Comparison of ENCODE assay signal across 2 cellular contexts in genomic region chr4:6909970-6910339, GRCh38.
TF ChIP-seq lines count a peak whose summit lies in the region.

No MANE protein-coding gene starts in this region.

TF ChIP-seq in GM12878, 131 proteins besides CTCF, POLR2A, EP300 and RAD21:
- TF ChIP-seq CREB1 (IDR thresholded peaks at IDR 0.05; ENCODE audit: low read depth) = no peak
- TF ChIP-seq BACH1 (IDR thresholded peaks at IDR 0.05; ENCODE audit: borderline replicate concordance) = peak; percentile 5; the same call in 1 of the 2 replicates
- TF ChIP-seq SMARCA5 (IDR thresholded peaks at IDR 0.05) = peak; percentile 33; the same call in 1 of the 2 replicates
- peak in 1 of 2 experiments; percentile 9; a peak in 1 of 4 replicates for TF ChIP-seq BHLHE40 (IDR thresholded peaks at IDR 0.05; ENCODE audit: borderline replicate concordance in 1 of 2, low read depth in 2 of 2, low read length in 1 of 2)
- TF ChIP-seq, protein P1, sequence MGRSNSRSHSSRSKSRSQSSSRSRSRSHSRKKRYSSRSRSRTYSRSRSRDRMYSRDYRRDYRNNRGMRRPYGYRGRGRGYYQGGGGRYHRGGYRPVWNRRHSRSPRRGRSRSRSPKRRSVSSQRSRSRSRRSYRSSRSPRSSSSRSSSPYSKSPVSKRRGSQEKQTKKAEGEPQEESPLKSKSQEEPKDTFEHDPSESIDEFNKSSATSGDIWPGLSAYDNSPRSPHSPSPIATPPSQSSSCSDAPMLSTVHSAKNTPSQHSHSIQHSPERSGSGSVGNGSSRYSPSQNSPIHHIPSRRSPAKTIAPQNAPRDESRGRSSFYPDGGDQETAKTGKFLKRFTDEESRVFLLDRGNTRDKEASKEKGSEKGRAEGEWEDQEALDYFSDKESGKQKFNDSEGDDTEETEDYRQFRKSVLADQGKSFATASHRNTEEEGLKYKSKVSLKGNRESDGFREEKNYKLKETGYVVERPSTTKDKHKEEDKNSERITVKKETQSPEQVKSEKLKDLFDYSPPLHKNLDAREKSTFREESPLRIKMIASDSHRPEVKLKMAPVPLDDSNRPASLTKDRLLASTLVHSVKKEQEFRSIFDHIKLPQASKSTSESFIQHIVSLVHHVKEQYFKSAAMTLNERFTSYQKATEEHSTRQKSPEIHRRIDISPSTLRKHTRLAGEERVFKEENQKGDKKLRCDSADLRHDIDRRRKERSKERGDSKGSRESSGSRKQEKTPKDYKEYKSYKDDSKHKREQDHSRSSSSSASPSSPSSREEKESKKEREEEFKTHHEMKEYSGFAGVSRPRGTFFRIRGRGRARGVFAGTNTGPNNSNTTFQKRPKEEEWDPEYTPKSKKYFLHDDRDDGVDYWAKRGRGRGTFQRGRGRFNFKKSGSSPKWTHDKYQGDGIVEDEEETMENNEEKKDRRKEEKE (IDR thresholded peaks at IDR 0.05) = peak; percentile 35; the same call in 1 of the 2 replicates
- TF ChIP-seq, protein P2, sequence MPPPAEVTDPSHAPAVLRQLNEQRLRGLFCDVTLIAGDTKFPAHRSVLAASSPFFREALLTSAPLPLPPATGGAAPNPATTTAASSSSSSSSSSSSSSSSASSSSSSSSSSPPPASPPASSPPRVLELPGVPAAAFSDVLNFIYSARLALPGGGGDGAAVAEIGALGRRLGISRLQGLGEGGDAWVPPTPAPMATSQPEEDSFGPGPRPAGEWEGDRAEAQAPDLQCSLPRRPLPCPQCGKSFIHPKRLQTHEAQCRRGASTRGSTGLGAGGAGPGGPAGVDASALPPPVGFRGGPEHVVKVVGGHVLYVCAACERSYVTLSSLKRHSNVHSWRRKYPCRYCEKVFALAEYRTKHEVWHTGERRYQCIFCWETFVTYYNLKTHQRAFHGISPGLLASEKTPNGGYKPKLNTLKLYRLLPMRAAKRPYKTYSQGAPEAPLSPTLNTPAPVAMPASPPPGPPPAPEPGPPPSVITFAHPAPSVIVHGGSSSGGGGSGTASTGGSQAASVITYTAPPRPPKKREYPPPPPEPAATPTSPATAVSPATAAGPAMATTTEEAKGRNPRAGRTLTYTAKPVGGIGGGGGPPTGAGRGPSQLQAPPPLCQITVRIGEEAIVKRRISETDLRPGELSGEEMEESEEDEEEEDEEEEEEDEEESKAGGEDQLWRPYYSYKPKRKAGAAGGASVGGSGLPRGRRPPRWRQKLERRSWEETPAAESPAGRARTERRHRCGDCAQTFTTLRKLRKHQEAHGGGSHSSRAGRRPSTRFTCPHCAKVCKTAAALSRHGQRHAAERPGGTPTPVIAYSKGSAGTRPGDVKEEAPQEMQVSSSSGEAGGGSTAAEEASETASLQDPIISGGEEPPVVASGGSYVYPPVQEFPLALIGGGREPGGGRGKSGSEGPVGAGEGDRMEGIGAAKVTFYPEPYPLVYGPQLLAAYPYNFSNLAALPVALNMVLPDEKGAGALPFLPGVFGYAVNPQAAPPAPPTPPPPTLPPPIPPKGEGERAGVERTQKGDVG (CRISPR knock-in tag; IDR thresholded peaks at IDR 0.05) = no peak
- peak in 1 of 2 experiments; percentile 54; a peak in 1 of 3 replicates for TF ChIP-seq EGR1 (IDR thresholded peaks at IDR 0.05; ENCODE audit: borderline replicate concordance in 1 of 2, low read depth in 2 of 2, low read length in 2 of 2)
- no peak for TF ChIP-seq IKZF1 (conservative IDR thresholded peaks at IDR 0.05)
- TF ChIP-seq WRNIP1 (IDR thresholded peaks at IDR 0.05; ENCODE audit: borderline replicate concordance, low read depth, low read length) = no peak
- TF ChIP-seq TARDBP (IDR thresholded peaks at IDR 0.05; ENCODE audit: borderline replicate concordance) = no peak

TF ChIP-seq in HepG2, 621 proteins besides CTCF, POLR2A, EP300 and RAD21:
- TF ChIP-seq PAWR (CRISPR knock-in tag; IDR thresholded peaks at IDR 0.05; ENCODE audit: borderline replicate concordance) (0 out of 2 replicates have a peak, but pooled peaks have one; percentile 42), ATF4 (CRISPR knock-in tag; IDR thresholded peaks at IDR 0.05) (no peak), ARNTL (CRISPR knock-in tag; IDR thresholded peaks at IDR 0.05) (0 out of 2 replicates have a peak, but pooled peaks have one; percentile 2), ZNF777 (CRISPR knock-in tag; IDR thresholded peaks at IDR 0.05) (0 out of 2 replicates have a peak, but pooled peaks have one; percentile 35), THAP8 (CRISPR knock-in tag; IDR thresholded peaks at IDR 0.05; ENCODE audit: borderline replicate concordance) (0 out of 2 replicates have a peak, but pooled peaks have one; percentile 48), UBTF (CRISPR knock-in tag; IDR thresholded peaks at IDR 0.05) (no peak)
TF ChIP-seq in HepG2: peak in this region for 4.
